Comparison of ENCODE assay signal across 17 cellular contexts in genomic region chr7:77702451-77703219, GRCh38. TPM values are rescaled to one million over a fixed set of nuclear protein-coding genes. Genes with fewer than 3 reads are reported as not detected.
DNase-seq lines count a peak whose midpoint lies in the region; ATAC-seq, FAIRE-seq and TF ChIP-seq lines count a peak whose summit lies in the region.
"Had no signal": no experiment of that assay in that cellular context is flagged by ENCODE, and none has a peak within 500 bp of the region (broad histone marks: within the 10 kb centered on the region; RNA-seq: fewer than 3 reads in every experiment).

No MANE protein-coding gene starts in this region.

- peak overlapping the region; percentile 12; the same call in 1 of the 3 replicates for H3K4me2 ChIP-seq in A549
- H3K4me2 ChIP-seq: KMS-11 had no signal

- no peak for FAIRE-seq in A549 (lab: Jason Lieb, UNC)

- TF ChIP-seq POLR2A in A549 (IDR thresholded peaks at IDR 0.05; ENCODE audit: low read length), result no peak

- in situ Hi-C loops in Caki2 (cut with HindIII; ENCODE audit: low pct_unique_long_range_greater_than_20kb, low sequenced_read_pairs), result no loop called here

- H3K27me3 Mint-ChIP-seq in T-helper 17 cell (no peaks in the 10 kb centered on the region), memory B cell (no peaks in the 10 kb centered on the region)
- H3K27me3 Mint-ChIP-seq: activated naive CD8-positive, alpha-beta T cell treated with anti-CD3 and anti-CD28 coated beads, Interleukin-2, amount 10 ng/mL, durations not matched to agents 7 days and 5 days had no signal

- DNase-seq in A549 (ENCODE audit: low read depth in 1 of 2, low spot score in 1 of 2) (no peak), Caki2 (ENCODE audit: low read depth) (peak; percentile 3), T-helper 17 cell (no peak), memory B cell (ENCODE audit: low spot score in 2 of 2) (no peak), superior temporal gyrus (ENCODE audit: extremely low spot score) (no peak), NCI-H748 (lab: John Stamatoyannopoulos, UW; ENCODE audit: unreplicated experiment) (no peak)
- DNase-seq in activated CD4-positive, alpha-beta T cell treated with anti-CD3 and anti-CD28 coated beads for 4 hours, result no peak
- DNase-seq: activated CD4-positive, alpha-beta T cell treated with anti-CD3 and anti-CD28 coated beads, Interleukin-2, amount 50 U/mL, for 4 hours; activated naive CD8-positive, alpha-beta T cell treated with anti-CD3 and anti-CD28 coated beads, Interleukin-2, amount 10 ng/mL, durations not matched to agents 7 days and 5 days; esophagus squamous epithelium; NCI-H2081 treated with DMSO at 0.1 percent for 48 hours; NK-92 treated with Interleukin-12 subunit alpha and Interleukin-12 subunit beta, amount 100 ng/mL, for 24 hours; stimulated activated CD4-positive, alpha-beta T cell treated with anti-CD3 and anti-CD28 coated beads, Interleukin-4, amount 100 ng/mL, for 24 hours had no signal

- no peak overlapping the region for H3K27ac ChIP-seq in A549
- H3K27ac ChIP-seq: BLaER1 treated with 17β-estradiol and CSF1 and Interleukin-3, amounts not matched to agents 10 nM and 100 nM; KMS-11; SK-N-MC had no signal

- TF ChIP-seq EP300 in A549 (IDR thresholded peaks at IDR 0.05), result no peak

- H3K9me3 ChIP-seq in A549, result no peaks in the 10 kb centered on the region
- H3K9me3 ChIP-seq in T-helper 17 cell (ENCODE audit: control insufficient read depth, low read length, poor library complexity, severe bottlenecking), result no peaks in the 10 kb centered on the region
- H3K9me3 ChIP-seq: esophagus squamous epithelium had no signal

- H3K4me3 Mint-ChIP-seq in T-helper 17 cell (peak overlapping the region; percentile 58), memory B cell (peak overlapping the region; percentile 27)
- H3K4me3 Mint-ChIP-seq: activated naive CD8-positive, alpha-beta T cell treated with anti-CD3 and anti-CD28 coated beads, Interleukin-2, amount 10 ng/mL, durations not matched to agents 7 days and 5 days had no signal

- H3K9me3 Mint-ChIP-seq in memory B cell, result no peaks in the 10 kb centered on the region

- POLR2A ChIA-PET in A549 (lab: Yijun Ruan, JAX), result no interaction called here

- H3K27ac Mint-ChIP-seq in T-helper 17 cell (peak overlapping the region; percentile 87), memory B cell (peak overlapping the region; percentile 31)
- H3K27ac Mint-ChIP-seq: activated naive CD8-positive, alpha-beta T cell treated with anti-CD3 and anti-CD28 coated beads, Interleukin-2, amount 10 ng/mL, durations not matched to agents 7 days and 5 days had no signal

- H3K36me3 Mint-ChIP-seq in T-helper 17 cell (ENCODE audit: low read depth) (peaks cover 3% of the 10 kb centered on the region), memory B cell (peaks cover 11% of the 10 kb centered on the region)

- TF ChIP-seq RAD21 in A549 (conservative IDR thresholded peaks at IDR 0.05 in 1 of 2, IDR thresholded peaks at IDR 0.05 in 1 of 2), result no peak

- ATAC-seq in A549 (no peak), T-helper 17 cell (no peak), memory B cell (ENCODE audit: low read depth) (no peak), GM19452 (IDR thresholded peaks at IDR 0.05; ENCODE audit: unreplicated experiment) (no peak)

- WGBS in A549 (ENCODE audit: missing lambda C conversion rate), result 70% methylated on average over 4 of the region's 4 CpGs

- CTCF ChIA-PET in A549 (lab: Yijun Ruan, JAX), result interaction anchor here (0.9 to 3.3 kb wide), 4 partner anchors 13 to 221 kb away, joined by 3 to 12 read pairs (median 4); no protein-coding TSS in a partner anchor

- no peak for TF ChIP-seq CTCF in A549 (IDR thresholded peaks at IDR 0.05)

- peaks cover 24% of the 10 kb centered on the region for H3K4me1 ChIP-seq in A549

- H3K4me3 ChIP-seq in A549, result no peak overlapping the region
- H3K4me3 ChIP-seq: BLaER1 treated with 17β-estradiol and CSF1 and Interleukin-3, amounts not matched to agents 10 nM and 100 nM; esophagus squamous epithelium; SK-N-MC had no signal

- peaks cover 34% of the 10 kb centered on the region for H3K4me1 Mint-ChIP-seq in T-helper 17 cell
- H3K4me1 Mint-ChIP-seq in memory B cell, result peaks cover 26% of the 10 kb centered on the region

TF ChIP-seq in A549, 52 proteins besides CTCF, POLR2A, EP300 and RAD21:
- TF ChIP-seq SREBF2 (IDR thresholded peaks at IDR 0.05) (no peak), USF2 (IDR thresholded peaks at IDR 0.05) (no peak), SMC3 (IDR thresholded peaks at IDR 0.05) (no peak), JUN (IDR thresholded peaks at IDR 0.05) (no peak), CHD4 (IDR thresholded peaks at IDR 0.05; ENCODE audit: borderline replicate concordance) (no peak), RNF2 (IDR thresholded peaks at IDR 0.05; ENCODE audit: borderline replicate concordance, low read depth) (no peak), RARB (CRISPR knock-in tag; IDR thresholded peaks at IDR 0.05) (no peak), HDAC2 (IDR thresholded peaks at IDR 0.05) (no peak), ZNF302 (CRISPR knock-in tag; IDR thresholded peaks at IDR 0.05) (no peak)

RNA-seq across cellular contexts. Expression of gene RSBN1L, which starts 6.4 kb away (rescaled TPM):
- polyA plus RNA-seq in A549 (2011; rRNA removed) (10.5 and 13.0 TPM in 2 replicates), A549 (2017; fragmentation: RNase III; extraction: RNeasy Plus Mini Kit Qiagen cat#74134 plus additional on column Dnase treatment) (9.9 to 11.1 TPM (median 11.1 TPM) in 3 replicates)
- polyA plus RNA-seq in A549 (2012; cell fraction: cytosol; rRNA removed), result 2.5 and 2.9 TPM in 2 replicates
- polyA plus RNA-seq in A549 (2012; cell fraction: nucleus; rRNA removed), result 3.6 and 4.1 TPM in 2 replicates
- polyA minus RNA-seq in A549 (2011; rRNA and poly(A)+ RNA removed), result 10.8 and 17.3 TPM in 2 replicates
- 8.9 and 9.2 TPM in 2 replicates for total RNA-seq in Caki2 (2014; rRNA removed; shearing (Covaris generic); ENCODE audit: low replicate concordance)
- 10 to 100 TPM; 19.6 to 20.6 TPM for total RNA-seq in T-helper 17 cell
